ENCODE assay signal across 24 cellular contexts in the genomic region with DNA sequence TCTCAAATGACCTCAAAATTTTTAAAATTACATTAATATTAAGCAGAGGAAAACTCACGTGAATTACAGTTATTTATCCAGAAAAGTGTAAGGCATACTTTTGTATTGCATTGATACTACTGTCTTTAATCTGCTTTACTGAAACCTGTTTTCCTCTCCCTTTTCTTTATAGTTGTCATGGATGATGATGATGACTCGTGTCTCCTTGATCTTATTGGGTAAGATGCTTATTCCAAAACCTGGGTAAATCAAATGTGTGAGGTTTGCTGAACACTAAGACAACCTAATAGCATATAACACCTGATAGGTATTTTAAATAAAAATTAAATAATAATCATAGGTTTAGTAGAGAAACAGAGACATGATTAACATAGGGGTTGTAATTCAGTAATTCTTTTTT. TPM values are rescaled to one million over a fixed set of nuclear protein-coding genes. Genes with fewer than 3 reads are reported as not detected.
DNase-seq lines count a peak whose midpoint lies in the region; ATAC-seq and TF ChIP-seq lines count a peak whose summit lies in the region.
"Had no signal": no experiment of that assay in that cellular context is flagged by ENCODE, and none has a peak within 500 bp of the region (broad histone marks: within the 10 kb centered on the region; RNA-seq: fewer than 3 reads in every experiment).

No MANE protein-coding gene starts in this region.

- H3K4me1 Mint-ChIP-seq in effector memory CD8-positive, alpha-beta T cell (ENCODE audit: low read depth in 2 of 2), result peaks cover 17 to 33% of the 10 kb centered on the region in 2 donors
- H3K4me1 Mint-ChIP-seq in nephron, result peaks cover 29% of the 10 kb centered on the region

- intact Hi-C loops in uterus (cut with DNase I; ENCODE audit: low total_unique reads), result no loop called here

- no peaks in the 10 kb centered on the region for H3K9me3 ChIP-seq in uterus
- H3K9me3 ChIP-seq: right atrium auricular region had no signal

- peak overlapping the region; percentile 49 to 84 for H3K27ac Mint-ChIP-seq in effector memory CD8-positive, alpha-beta T cell
- H3K27ac Mint-ChIP-seq in nephron, result peak overlapping the region in 2 of 3 experiments; percentile 17 to 80
- H3K27ac Mint-ChIP-seq: activated CD8-positive, alpha-beta T cell treated with anti-CD3 and anti-CD28 coated beads, Interleukin-2, amount 10 ng/mL, durations not matched to agents 7 days and 5 days had no signal

- no peaks in the 10 kb centered on the region for H3K9me3 Mint-ChIP-seq in effector memory CD8-positive, alpha-beta T cell
- H3K9me3 Mint-ChIP-seq in nephron, result no peaks in the 10 kb centered on the region
- H3K9me3 Mint-ChIP-seq: dendritic cell treated with granulocyte-macrophage colony-stimulating factor and Interleukin-4, amounts not matched to agents 40 ng/mL and 50 ng/mL, for 4 days had no signal

- no peaks in the 10 kb centered on the region for H3K27me3 Mint-ChIP-seq in effector memory CD8-positive, alpha-beta T cell
- H3K27me3 Mint-ChIP-seq in nephron (ENCODE audit: low read depth), result no peaks in the 10 kb centered on the region
- H3K27me3 Mint-ChIP-seq: dendritic cell treated with granulocyte-macrophage colony-stimulating factor and Interleukin-4, amounts not matched to agents 40 ng/mL and 50 ng/mL, for 4 days had no signal

- no peaks in the 10 kb centered on the region for H3K27me3 ChIP-seq in uterus
- H3K27me3 ChIP-seq: cardiac muscle cell, right atrium auricular region had no signal

- H3K36me3 ChIP-seq in uterus, result no peaks in the 10 kb centered on the region

- ATAC-seq in effector memory CD8-positive, alpha-beta T cell (replicated peaks), result no peak
- no peak for ATAC-seq in HG03108 (IDR thresholded peaks at IDR 0.05; ENCODE audit: unreplicated experiment)
- ATAC-seq: activated CD8-positive, alpha-beta T cell treated with anti-CD3 and anti-CD28 coated beads, Interleukin-2, amount 10 ng/mL, durations not matched to agents 7 days and 5 days; GM12878 had no signal

- peak overlapping the region; percentile 82 to 83 for H3K27ac ChIP-seq in uterus
- H3K27ac ChIP-seq: cardiac muscle cell had no signal

- no peak overlapping the region for H3K4me3 Mint-ChIP-seq in effector memory CD8-positive, alpha-beta T cell
- H3K4me3 Mint-ChIP-seq in nephron, result no peak overlapping the region
- H3K4me3 Mint-ChIP-seq: activated CD8-positive, alpha-beta T cell treated with anti-CD3 and anti-CD28 coated beads, Interleukin-2, amount 10 ng/mL, durations not matched to agents 7 days and 5 days; dendritic cell treated with granulocyte-macrophage colony-stimulating factor and Interleukin-4, amounts not matched to agents 40 ng/mL and 50 ng/mL, for 4 days had no signal

- peaks cover 47% of the 10 kb centered on the region for H3K36me3 Mint-ChIP-seq in effector memory CD8-positive, alpha-beta T cell (ENCODE audit: insufficient read depth)
- H3K36me3 Mint-ChIP-seq in nephron (ENCODE audit: low read depth), result peaks cover 5% of the 10 kb centered on the region

- TF ChIP-seq CTCF in nephron (IDR thresholded peaks at IDR 0.05; ENCODE audit: unreplicated experiment in 3 of 3) (no peak), uterus (IDR thresholded peaks at IDR 0.05) (no peak)

- peaks cover 7 to 23% of the 10 kb centered on the region in 2 donors for H3K4me1 ChIP-seq in uterus

- peak; percentile 32 for DNase-seq in LHCN-M2 (ENCODE audit: low read depth)
- DNase-seq in effector memory CD8-positive, alpha-beta T cell, result no peak
- no peak for DNase-seq in uterus
- no peak for DNase-seq in DMS53 treated with DMSO at 0.1 percent for 48 hours (lab: John Stamatoyannopoulos, UW; ENCODE audit: unreplicated experiment)
- no peak for DNase-seq in activated CD4-positive, CD25-positive, alpha-beta regulatory T cell (lab: John Stamatoyannopoulos, UW)
- DNase-seq: activated CD4-positive, CD25-positive, alpha-beta regulatory T cell treated with anti-CD3 and anti-CD28 coated beads, Interleukin-2, amount 50 U/mL, for 72 hours; activated CD8-positive, alpha-beta T cell treated with anti-CD3 and anti-CD28 coated beads, Interleukin-2, amount 10 ng/mL, durations not matched to agents 7 days and 5 days; activated gamma-delta T cell treated with Interleukin-2 at 50 U/mL for 16 hours; AML-193; amniotic stem cell; DMS79; foreskin melanocyte; islet precursor cell; Karpas-422; NCI-H187 treated with DMSO at 0.1 percent for 48 hours; NCI-H226; NCI-H82 had no signal

- TF ChIP-seq POLR2A in uterus (IDR thresholded peaks at IDR 0.05), result no peak

- peak overlapping the region in 1 of 2 donors; percentile 1 for H3K4me3 ChIP-seq in uterus
- H3K4me3 ChIP-seq: cardiac muscle cell, GM12878, lung had no signal

RNA-seq across cellular contexts. Expression of a gene that starts 40.0 kb away (rescaled TPM):
- total RNA-seq in LHCN-M2 (2014; rRNA removed) (4.5 and 6.1 TPM in 2 replicates), uterus (10 to 100 TPM in 3 of 4 donors, 1 to 10 TPM in 1; 7.4 to 35.3 (median 18.2) TPM)
- polyA plus RNA-seq in LHCN-M2 (2012), result 2.2 TPM

RNA-seq across cellular contexts. Expression of a gene that starts 57.6 kb away (rescaled TPM):
- 126 and 152 TPM in 2 replicates for total RNA-seq in LHCN-M2 (2014; rRNA removed)
- 57.8 TPM for polyA plus RNA-seq in LHCN-M2 (2012)
- 100 to 1,000 TPM in 1 of 4 donors, 10 to 100 TPM in 3; 62.9 to 123 (median 82.1) TPM for total RNA-seq in uterus
